In the genomic region with DNA sequence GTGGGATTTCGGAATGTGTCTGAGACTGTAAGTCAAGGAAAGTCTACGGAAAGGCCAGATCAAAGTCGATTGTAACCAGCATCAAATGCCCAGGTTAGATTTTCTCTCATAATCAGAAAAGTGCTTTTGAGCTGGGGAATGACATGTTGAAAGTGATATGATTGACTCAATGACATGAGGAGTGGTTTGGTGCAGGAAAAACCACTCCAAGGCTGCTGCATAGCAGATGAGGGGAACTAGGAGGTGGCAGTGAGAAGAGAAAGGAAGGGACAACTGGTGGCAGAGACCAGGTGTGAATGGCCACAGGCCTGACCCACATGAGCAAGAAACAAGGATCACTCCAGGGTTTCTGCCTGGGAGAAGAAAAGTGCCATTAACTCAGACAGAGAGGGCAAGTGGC, we compare ENCODE assay signal across 8 cellular contexts. TPM values are rescaled to one million over a fixed set of nuclear protein-coding genes. Genes with fewer than 3 reads are reported as not detected.
DNase-seq lines count a peak whose midpoint lies in the region; ATAC-seq and TF ChIP-seq lines count a peak whose summit lies in the region.

No MANE protein-coding gene starts in this region.

- ATAC-seq in GM18870 (IDR thresholded peaks at IDR 0.05; ENCODE audit: unreplicated experiment): no peak

- H3K4me1 ChIP-seq in liver (ENCODE audit: control insufficient read depth in 4 of 4, insufficient read depth in 4 of 4, low read length in 3 of 4) (peaks cover 11 to 32% (median 22%) of the 10 kb centered on the region in 4 donors), thymus (ENCODE audit: control insufficient read depth, insufficient read depth, low read length) (peaks cover 17% of the 10 kb centered on the region)

- H3K27me3 Mint-ChIP-seq in activated T-cell treated with anti-CD3 and anti-CD28 coated beads, Interleukin-2, amount 50 U/mL, for 24 hours: no peaks in the 10 kb centered on the region

- no peak for TF ChIP-seq CTCF in astrocyte of the cerebellum (IDR thresholded peaks at IDR 0.05; ENCODE audit: low read depth, low read length, missing control alignments)
- TF ChIP-seq CTCF in liver (IDR thresholded peaks at IDR 0.05; ENCODE audit: low read depth, low read length, missing input control): no peak

- peak overlapping the region; percentile 86 for H3K27ac Mint-ChIP-seq in activated T-cell treated with anti-CD3 and anti-CD28 coated beads, Interleukin-2, amount 50 U/mL, for 24 hours

- no peaks in the 10 kb centered on the region for H3K9me3 ChIP-seq in liver (ENCODE audit: control insufficient read depth in 4 of 4, low read length in 3 of 4)
- no peaks in the 10 kb centered on the region for H3K9me3 ChIP-seq in thymus (ENCODE audit: control insufficient read depth)

- H3K9ac ChIP-seq in liver (ENCODE audit: low read depth in 1 of 2, low read length in 2 of 2): peak overlapping the region; percentile 36 to 98

- TF ChIP-seq RAD21 in liver (IDR thresholded peaks at IDR 0.05): no peak

- H3K36me3 Mint-ChIP-seq in activated T-cell treated with anti-CD3 and anti-CD28 coated beads, Interleukin-2, amount 50 U/mL, for 24 hours (ENCODE audit: low read depth): peaks cover 21% of the 10 kb centered on the region

- H3K4me1 Mint-ChIP-seq in activated T-cell treated with anti-CD3 and anti-CD28 coated beads, Interleukin-2, amount 50 U/mL, for 24 hours (ENCODE audit: low read depth): peaks cover 52% of the 10 kb centered on the region

- H3K4me3 Mint-ChIP-seq in activated T-cell treated with anti-CD3 and anti-CD28 coated beads, Interleukin-2, amount 50 U/mL, for 24 hours: peak overlapping the region; percentile 89

- H3K27me3 ChIP-seq in liver (ENCODE audit: control insufficient read depth in 4 of 4, insufficient read depth in 4 of 4, low read length in 3 of 4) (no peaks in the 10 kb centered on the region), thymus (ENCODE audit: control insufficient read depth, insufficient read depth) (no peaks in the 10 kb centered on the region)

- no peaks in the 10 kb centered on the region for H3K9me3 Mint-ChIP-seq in activated T-cell treated with anti-CD3 and anti-CD28 coated beads, Interleukin-2, amount 50 U/mL, for 24 hours

- H3K4me3 ChIP-seq in astrocyte of the cerebellum (ENCODE audit: low read depth, low read length) (peak overlapping the region; percentile 94), liver (ENCODE audit: low read depth in 1 of 3, low read length in 3 of 3) (peak overlapping the region; percentile 83 to 96 (median 89)), thymus (ENCODE audit: low read length) (peak overlapping the region; percentile 86)

- in situ Hi-C loops in astrocyte of the cerebellum (cut with HindIII; ENCODE audit: low sequenced_read_pairs): no loop called here

- WGBS in liver: 41% methylated on average over 3 of the region's 3 CpGs
- WGBS in thymus: 75% methylated on average over 3 of the region's 3 CpGs

- no peak for DNase-seq in activated T-cell treated with anti-CD3 and anti-CD28 coated beads, Interleukin-2, amount 50 U/mL, for 24 hours
- no peak for DNase-seq in activated T-cell treated with anti-CD3 and anti-CD28 coated beads, Interleukin-2, amount 50 U/mL, for 48 hours
- DNase-seq in astrocyte of the cerebellum (ENCODE audit: low read depth) (no peak), LoVo (ENCODE audit: low spot score) (no peak), amniotic stem cell (lab: John Stamatoyannopoulos, UW) (no peak)

- H3K27ac ChIP-seq in liver (ENCODE audit: low read depth in 1 of 2, low read length in 2 of 2) (peak overlapping the region; percentile 45 to 88), thymus (ENCODE audit: low read depth) (no peak overlapping the region)

- H3K36me3 ChIP-seq in liver (ENCODE audit: control insufficient read depth in 4 of 4, insufficient read depth in 3 of 4, low read depth in 1 of 4, low read length in 3 of 4) (no peaks in the 10 kb centered on the region), thymus (ENCODE audit: control insufficient read depth, insufficient read depth) (no peaks in the 10 kb centered on the region)

TF ChIP-seq in liver, 16 proteins besides CTCF, POLR2A, EP300 and RAD21:
- TF ChIP-seq RXRA (IDR thresholded peaks at IDR 0.05): no peak

RNA-seq across cellular contexts. Expression of gene SLC35F6, which starts 0.8 kb away (rescaled TPM):
- 10 to 100 TPM; 11.4 to 30.7 TPM for total RNA-seq in liver
- polyA plus RNA-seq in liver: 10 to 100 TPM; 18.3 to 19.8 TPM
- 10.8 TPM for polyA plus RNA-seq in thymus

RNA-seq across cellular contexts. Expression of gene CENPA, which starts 20.9 kb away (rescaled TPM):
- 10 to 100 TPM in 1 of 2 donors, not detected in 1; 14.4 TPM for total RNA-seq in liver
- polyA plus RNA-seq in liver: 1 to 10 TPM in 1 of 2 donors, under 1 TPM in 1; 0.17 to 1.2 TPM
- 4.2 TPM for polyA plus RNA-seq in thymus
